ENCODE assay signal across 12 cellular contexts in genomic region chr3:45026038-45026437, GRCh38. TPM values are rescaled to one million over a fixed set of nuclear protein-coding genes. Genes with fewer than 3 reads are reported as not detected.
DNase-seq lines count a peak whose midpoint lies in the region; ATAC-seq and TF ChIP-seq lines count a peak whose summit lies in the region.
"Had no signal": no experiment of that assay in that cellular context is flagged by ENCODE, and none has a peak within 500 bp of the region (broad histone marks: within the 10 kb centered on the region; RNA-seq: fewer than 3 reads in every experiment).

TSS of gene CLEC3B (plus strand) at chr3:45026303. CDS start at chr3:45026363, 60 bp downstream.

- no peak within 1 kb of the TSS for H3K4me3 Mint-ChIP-seq in activated CD4-positive, alpha-beta T cell treated with anti-CD3 and anti-CD28 coated beads, Interleukin-2, amount 10 ng/mL, durations not matched to agents 24 days and 14 days
- H3K4me3 Mint-ChIP-seq: CD4-positive, alpha-beta memory T cell had no signal

- 17 to 44% (median 28%) methylated on average over 13 of the region's 13 CpGs for WGBS in heart left ventricle, 4 donors
- 6% methylated on average over 12 of the region's 13 CpGs for WGBS in prostate gland

- no peaks in the 10 kb centered on the region for H3K9me3 ChIP-seq in heart left ventricle
- H3K9me3 ChIP-seq in prostate gland, result no peaks in the 10 kb centered on the region

- H3K36me3 ChIP-seq in heart left ventricle, result peaks cover 0 to 5% (median 0%) of the 10 kb centered on the region in 9 donors
- H3K36me3 ChIP-seq in prostate gland, result no peaks in the 10 kb centered on the region

- peak; percentile 45 to 82 (median 74) for ATAC-seq in heart left ventricle

- H3K36me3 Mint-ChIP-seq in activated CD4-positive, alpha-beta T cell treated with anti-CD3 and anti-CD28 coated beads, Interleukin-2, amount 10 ng/mL, durations not matched to agents 24 days and 14 days (ENCODE audit: low read depth), result no peaks in the 10 kb centered on the region
- H3K36me3 Mint-ChIP-seq: CD4-positive, alpha-beta memory T cell had no signal

- H3K4me1 Mint-ChIP-seq in activated CD4-positive, alpha-beta T cell treated with anti-CD3 and anti-CD28 coated beads, Interleukin-2, amount 10 ng/mL, durations not matched to agents 24 days and 14 days, result peaks cover 2% of the 10 kb centered on the region

- H3K27ac Mint-ChIP-seq in activated CD4-positive, alpha-beta T cell treated with anti-CD3 and anti-CD28 coated beads, Interleukin-2, amount 10 ng/mL, durations not matched to agents 24 days and 14 days, result no peak within 1 kb of the TSS

- H3K27me3 ChIP-seq in heart left ventricle (no peaks in the 10 kb centered on the region), prostate gland (replicated peaks; ENCODE audit: insufficient read depth) (no peaks in the 10 kb centered on the region)

- H3K27ac ChIP-seq in C4-2B, result peak within 1 kb of the TSS; percentile 25; the same call in 1 of the 2 replicates
- H3K27ac ChIP-seq in heart left ventricle, result peak within 1 kb of the TSS; percentile 59 to 93 (median 76)
- peak within 1 kb of the TSS in 1 of 2 donors; percentile 21 for H3K27ac ChIP-seq in prostate gland

- TF ChIP-seq CTCF in C4-2B (conservative IDR thresholded peaks at IDR 0.05) (no peak), heart left ventricle (IDR thresholded peaks at IDR 0.05) (no peak), prostate gland (IDR thresholded peaks at IDR 0.05) (no peak), GM13977 (IDR thresholded peaks at IDR 0.05; ENCODE audit: extremely low read depth, insufficient read depth, missing control alignments) (no peak)

- intact Hi-C loops in heart left ventricle (cut with DNase I) (loop anchor here in 2 of 10 donors (2.0 to 10.0 kb wide), 2 partner anchors 15 to 51 kb away; partner anchors contain the start of genes EXOSC7 (in 1 of the 2) and ZDHHC3 (in 1 of the 2)), prostate gland (cut with DNase I) (no loop called here)
- intact Hi-C loops in activated CD4-positive, alpha-beta T cell treated with anti-CD3 and anti-CD28 coated beads, Interleukin-2, amount 10 ng/mL, durations not matched to agents 24 days and 14 days (cut with micrococcal nuclease), result no loop called here

- H3K4me1 ChIP-seq in heart left ventricle, result peaks cover 0 to 80% (median 52%) of the 10 kb centered on the region in 12 donors
- no peaks in the 10 kb centered on the region for H3K4me1 ChIP-seq in prostate gland (replicated peaks)

- TF ChIP-seq POLR2A in heart left ventricle (IDR thresholded peaks at IDR 0.05) (peak in 1 of 2 donors; percentile 41), prostate gland (IDR thresholded peaks at IDR 0.05) (no peak)

- H3K9me3 Mint-ChIP-seq in activated CD4-positive, alpha-beta T cell treated with anti-CD3 and anti-CD28 coated beads, Interleukin-2, amount 10 ng/mL, durations not matched to agents 24 days and 14 days, result no peaks in the 10 kb centered on the region
- H3K9me3 Mint-ChIP-seq: CD4-positive, alpha-beta memory T cell had no signal

- H3K4me3 ChIP-seq in heart left ventricle (peak within 1 kb of the TSS; percentile 20 to 69 (median 50)), prostate gland (no peak within 1 kb of the TSS)

- DNase-seq in astrocyte of the hippocampus (ENCODE audit: low read depth, low spot score) (peak; percentile 43), heart left ventricle (peak; percentile 81 to 88 (median 86)), prostate gland (ENCODE audit: low spot score) (peak; percentile 27), A172 (ENCODE audit: low spot score) (no peak), GM13977 (ENCODE audit: low spot score) (no peak), HuH-7.5 (ENCODE audit: low spot score) (no peak)
- DNase-seq in activated CD4-positive, alpha-beta T cell treated with anti-CD3 and anti-CD28 coated beads, Interleukin-2, amount 10 ng/mL, durations not matched to agents 24 days and 14 days, result no peak
- DNase-seq: activated CD8-positive, alpha-beta memory T cell treated with anti-CD3 and anti-CD28 coated beads, Interleukin-2, amount 50 U/mL, for 4 hours; CD4-positive, alpha-beta memory T cell; stimulated activated naive CD4-positive, alpha-beta T cell had no signal

- H3K27me3 Mint-ChIP-seq in activated CD4-positive, alpha-beta T cell treated with anti-CD3 and anti-CD28 coated beads, Interleukin-2, amount 10 ng/mL, durations not matched to agents 24 days and 14 days, result peaks cover 9% of the 10 kb centered on the region

- in situ Hi-C loops in GM13977 (cut with MboI; ENCODE audit: low pct_unique_long_range_greater_than_20kb, low sequenced_read_pairs, unreplicated experiment), result loop anchor here (25.0 kb wide), 2 partner anchors 486 to 636 kb away; no protein-coding TSS in a partner anchor

RNA-seq across cellular contexts. Expression of gene CLEC3B, which starts in this region (rescaled TPM):
- total RNA-seq in heart left ventricle (100 to 1,000 TPM in 2 of 9 donors, 10 to 100 TPM in 7; 34.8 to 131 (median 71.3) TPM), prostate gland (10 to 100 TPM; 16.0 to 61.1 TPM)
- polyA plus RNA-seq in heart left ventricle, result 100 to 1,000 TPM; 114 to 205 TPM
- total RNA-seq in activated CD4-positive, alpha-beta T cell treated with anti-CD3 and anti-CD28 coated beads, Interleukin-2, amount 10 ng/mL, durations not matched to agents 24 days and 14 days, result not detected in 2 replicates
- total RNA-seq in A172 (2014; rRNA removed; shearing (Covaris generic)), result not detected in 2 replicates
- total RNA-seq: epithelial cell of proximal tubule had no signal
- polyA plus RNA-seq: CD4-positive, alpha-beta memory T cell had no signal

Comparison
In these comparisons a context has a peak if more than half of its experiments do, and no peak if none do; other contexts are left out.
1. RNA of gene CLEC3B (total RNA-seq): 34.8 to 131 TPM in heart left ventricle and 16.0 to 61.1 TPM in prostate gland; not detected in activated CD4-positive, alpha-beta T cell treated with anti-CD3 and anti-CD28 coated beads, Interleukin-2, amount 10 ng/mL, durations not matched to agents 24 days and 14 days and not detected in A172; every median in the first group is over 10 times any median in the second.
2. DNase-seq: peak in astrocyte of the hippocampus (single experiment), heart left ventricle (5 of 5) and prostate gland (single experiment); none in activated CD4-positive, alpha-beta T cell treated with anti-CD3 and anti-CD28 coated beads, Interleukin-2, amount 10 ng/mL, durations not matched to agents 24 days and 14 days (single experiment), A172 (single experiment), GM13977 (single experiment) and HuH-7.5 (single experiment).
3. H3K4me3 ChIP-seq: peak in heart left ventricle (12 of 12); none in prostate gland (0 of 2).